ENCODE assay signal across 1 cellular context in the genomic region with DNA sequence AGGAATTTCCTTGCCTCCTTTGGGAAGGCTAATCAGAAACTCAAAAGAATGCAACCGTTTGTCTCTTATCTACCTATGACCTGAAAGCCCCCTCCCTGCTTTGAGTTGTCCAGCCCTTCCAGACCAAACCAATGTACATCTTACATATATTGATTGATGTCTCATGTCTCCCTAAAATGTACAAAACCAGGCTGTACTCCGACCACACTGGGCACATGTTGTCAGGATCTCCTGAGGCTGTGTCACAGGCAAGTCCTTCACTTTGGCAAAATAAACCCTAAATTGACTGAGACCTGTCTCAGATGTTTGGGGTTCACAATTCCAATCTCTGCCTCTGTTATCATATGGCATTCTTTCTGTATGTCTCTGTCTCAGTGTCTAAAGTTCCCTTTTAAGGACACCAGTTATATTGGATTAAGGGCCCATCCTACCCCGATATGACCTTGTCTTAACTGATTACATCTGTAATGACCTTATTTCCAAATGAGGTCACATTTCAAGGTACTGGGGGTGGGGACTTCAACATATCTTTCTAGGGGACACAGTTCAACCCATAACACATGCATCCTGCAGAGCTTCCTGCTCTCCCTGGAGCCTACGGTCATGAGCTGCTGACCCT.
TF ChIP-seq lines count a peak whose summit lies in the region.

No MANE protein-coding gene starts in this region.

TF ChIP-seq in IMR-90, 13 proteins besides CTCF, POLR2A, EP300 and RAD21:
- TF ChIP-seq MXI1 (IDR thresholded peaks at IDR 0.05; ENCODE audit: borderline replicate concordance, low read depth, low read length): no peak
- TF ChIP-seq, protein P1, sequence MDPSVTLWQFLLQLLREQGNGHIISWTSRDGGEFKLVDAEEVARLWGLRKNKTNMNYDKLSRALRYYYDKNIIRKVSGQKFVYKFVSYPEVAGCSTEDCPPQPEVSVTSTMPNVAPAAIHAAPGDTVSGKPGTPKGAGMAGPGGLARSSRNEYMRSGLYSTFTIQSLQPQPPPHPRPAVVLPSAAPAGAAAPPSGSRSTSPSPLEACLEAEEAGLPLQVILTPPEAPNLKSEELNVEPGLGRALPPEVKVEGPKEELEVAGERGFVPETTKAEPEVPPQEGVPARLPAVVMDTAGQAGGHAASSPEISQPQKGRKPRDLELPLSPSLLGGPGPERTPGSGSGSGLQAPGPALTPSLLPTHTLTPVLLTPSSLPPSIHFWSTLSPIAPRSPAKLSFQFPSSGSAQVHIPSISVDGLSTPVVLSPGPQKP (IDR thresholded peaks at IDR 0.05; ENCODE audit: borderline replicate concordance, low read depth, low read length): no peak
- no peak for TF ChIP-seq NFE2L2 (IDR thresholded peaks at IDR 0.05; ENCODE audit: low read depth, low read length)
- no peak for TF ChIP-seq RCOR1 (IDR thresholded peaks at IDR 0.05; ENCODE audit: insufficient replicate concordance, low read length)
- TF ChIP-seq MAFK (IDR thresholded peaks at IDR 0.05; ENCODE audit: low read depth, low read length): no peak
- TF ChIP-seq CEBPB (IDR thresholded peaks at IDR 0.05; ENCODE audit: low read depth, low read length): no peak
- TF ChIP-seq SMC3 (IDR thresholded peaks at IDR 0.05; ENCODE audit: low read depth, low read length): no peak
- TF ChIP-seq, protein P2, sequence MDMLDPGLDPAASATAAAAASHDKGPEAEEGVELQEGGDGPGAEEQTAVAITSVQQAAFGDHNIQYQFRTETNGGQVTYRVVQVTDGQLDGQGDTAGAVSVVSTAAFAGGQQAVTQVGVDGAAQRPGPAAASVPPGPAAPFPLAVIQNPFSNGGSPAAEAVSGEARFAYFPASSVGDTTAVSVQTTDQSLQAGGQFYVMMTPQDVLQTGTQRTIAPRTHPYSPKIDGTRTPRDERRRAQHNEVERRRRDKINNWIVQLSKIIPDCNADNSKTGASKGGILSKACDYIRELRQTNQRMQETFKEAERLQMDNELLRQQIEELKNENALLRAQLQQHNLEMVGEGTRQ (IDR thresholded peaks at IDR 0.05; ENCODE audit: low read depth, low read length): no peak
- no peak for TF ChIP-seq CHD1 (IDR thresholded peaks at IDR 0.05; ENCODE audit: low read depth, low read length)
- no peak for TF ChIP-seq RFX5 (IDR thresholded peaks at IDR 0.05; ENCODE audit: low read depth, low read length)
- TF ChIP-seq MAZ (IDR thresholded peaks at IDR 0.05; ENCODE audit: borderline replicate concordance, low read depth, low read length): no peak
- TF ChIP-seq BHLHE40 (IDR thresholded peaks at IDR 0.05; ENCODE audit: low read depth, low read length): no peak
- no peak for TF ChIP-seq FOS (IDR thresholded peaks at IDR 0.05; ENCODE audit: low read depth, low read length)
